10 cellular contexts compared by ENCODE assay signal in the genomic region with DNA sequence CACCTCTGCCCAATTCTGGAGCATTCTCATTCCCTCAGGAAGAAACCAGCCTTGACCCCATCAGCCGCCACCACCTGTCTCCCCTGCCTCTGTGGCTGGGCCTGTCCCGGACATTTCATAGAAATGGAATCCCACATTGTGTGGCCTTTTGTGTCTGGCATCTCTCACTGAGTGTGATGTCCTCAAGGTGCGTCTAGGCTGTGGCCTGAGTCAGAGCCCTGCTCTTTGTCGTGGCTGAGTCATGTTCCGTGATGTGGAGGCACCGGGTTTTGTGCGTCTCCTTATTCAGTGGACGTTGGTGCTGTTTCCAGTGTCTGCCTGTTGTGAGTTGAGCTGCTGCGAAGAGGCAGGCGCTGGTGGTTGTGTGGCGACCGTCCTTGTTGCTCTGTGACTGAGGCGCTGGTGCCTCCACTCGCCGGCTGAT. TPM values are rescaled to one million over a fixed set of nuclear protein-coding genes. Genes with fewer than 3 reads are reported as not detected.
DNase-seq lines count a peak whose midpoint lies in the region; ATAC-seq and TF ChIP-seq lines count a peak whose summit lies in the region.
"Had no signal": no experiment of that assay in that cellular context is flagged by ENCODE, and none has a peak within 500 bp of the region (broad histone marks: within the 10 kb centered on the region; RNA-seq: fewer than 3 reads in every experiment).

No MANE protein-coding gene starts in this region.

- no peaks in the 10 kb centered on the region for H3K9me2 ChIP-seq in HCT116 (ENCODE audit: insufficient read depth)
- no peaks in the 10 kb centered on the region for H3K9me2 ChIP-seq in OCI-LY7 (ENCODE audit: insufficient read depth, low read length)

- H3K79me1 ChIP-seq in mesenchymal stem cell (replicated peaks; ENCODE audit: low read length, poor library complexity, severe bottlenecking): peaks cover 5% of the 10 kb centered on the region

- H2AFZ ChIP-seq in HCT116 (ENCODE audit: low read depth, low read length, poor library complexity, severe bottlenecking): no peak overlapping the region
- H2AFZ ChIP-seq in mesenchymal stem cell (ENCODE audit: low read depth, low read length): no peak overlapping the region
- H2AFZ ChIP-seq in OCI-LY7 (ENCODE audit: low read length): no peak overlapping the region

- peaks cover 3% of the 10 kb centered on the region for H3K36me3 Mint-ChIP-seq in activated naive CD8-positive, alpha-beta T cell

- H2AK5ac ChIP-seq in mesenchymal stem cell (ENCODE audit: low read length, severe bottlenecking): no peak overlapping the region

- no peaks in the 10 kb centered on the region; the same call in 1 of the 2 replicates for H3K9me3 ChIP-seq in AG04450 (ENCODE audit: control insufficient read depth, insufficient read depth, low read length)
- H3K9me3 ChIP-seq in HCT116 (ENCODE audit: control insufficient read depth in 1 of 2, insufficient read depth in 1 of 2, low read depth in 1 of 2, low read length in 2 of 2): no peaks in the 10 kb centered on the region
- no peaks in the 10 kb centered on the region for H3K9me3 ChIP-seq in mesenchymal stem cell (ENCODE audit: control insufficient read depth, low read length)
- H3K9me3 ChIP-seq in OCI-LY7 (ENCODE audit: low read length): no peaks in the 10 kb centered on the region

- peaks cover 21 to 40% of the 10 kb centered on the region in 2 experiments for H3K4me1 ChIP-seq in HCT116 (ENCODE audit: control insufficient read depth in 1 of 2, insufficient read depth in 2 of 2, low read length in 2 of 2)
- H3K4me1 ChIP-seq in mesenchymal stem cell (ENCODE audit: control insufficient read depth, insufficient read depth, low read depth, low read length): peaks cover 58% of the 10 kb centered on the region
- peaks cover 18% of the 10 kb centered on the region for H3K4me1 ChIP-seq in OCI-LY7 (ENCODE audit: insufficient read depth, low read length, poor library complexity, severe bottlenecking)

- H2BK15ac ChIP-seq in mesenchymal stem cell (ENCODE audit: low read depth, poor library complexity, severe bottlenecking): no peak overlapping the region

- intact Hi-C loops in HCT116 (cut with micrococcal nuclease): no loop called here
- intact Hi-C loops in OCI-LY7 (cut with micrococcal nuclease; ENCODE audit: unreplicated experiment): loop anchor here (5.0 kb wide), 1 partner anchor 63 kb away; the partner anchor contains the start of gene HMG20B

- H3K9ac ChIP-seq in HCT116 (ENCODE audit: low read length): no peak overlapping the region
- H3K9ac ChIP-seq in mesenchymal stem cell (ENCODE audit: low read length): no peak overlapping the region

- ATAC-seq in HCT116: no peak
- ATAC-seq in HG03039 (IDR thresholded peaks at IDR 0.05; ENCODE audit: unreplicated experiment): no peak

- TF ChIP-seq POLR2A in HCT116 (IDR thresholded peaks at IDR 0.05; ENCODE audit: borderline replicate concordance, extremely low read depth, insufficient read depth, insufficient read length): no peak

- POLR2A ChIA-PET in AG04450 (lab: Yijun Ruan, JAX) (interaction anchor here (0.6 kb wide), 1 partner anchor 152 kb away, joined by 3 read pairs; no protein-coding TSS in a partner anchor), HCT116 (lab: Charles Lee) (no interaction called here), OCI-LY7 (lab: Charles Lee) (no interaction called here)

- TF ChIP-seq CTCF in AG04450 (IDR thresholded peaks at IDR 0.05; ENCODE audit: low read depth, low read length) (no peak), HCT116 (IDR thresholded peaks at IDR 0.05 in 2 of 3, conservative IDR thresholded peaks at IDR 0.05 in 1 of 3; ENCODE audit: borderline replicate concordance in 1 of 3, insufficient read depth in 1 of 3, low read depth in 2 of 3, low read length in 2 of 3) (no peak), OCI-LY7 (conservative IDR thresholded peaks at IDR 0.05; ENCODE audit: low read length) (no peak)

- peak overlapping the region; percentile 24 for H3K27ac Mint-ChIP-seq in activated naive CD8-positive, alpha-beta T cell

- H3K27me3 Mint-ChIP-seq in activated naive CD8-positive, alpha-beta T cell: no peaks in the 10 kb centered on the region

- H3K23ac ChIP-seq in mesenchymal stem cell (ENCODE audit: low read length in 2 of 2): no peak overlapping the region

- no peaks in the 10 kb centered on the region for H3K9me3 Mint-ChIP-seq in activated naive CD8-positive, alpha-beta T cell (ENCODE audit: low read depth)

- BruUV-seq in HCT116 (replicated peaks; lab: Mats Ljungman, UMichigan) (no TSS peak), OCI-LY7 (replicated peaks; lab: Mats Ljungman, UMichigan) (no TSS peak)

- H2BK120ac ChIP-seq in mesenchymal stem cell (ENCODE audit: low read depth, low read length): no peak overlapping the region

- H3K4ac ChIP-seq in mesenchymal stem cell (ENCODE audit: low read depth in 1 of 2, low read length in 2 of 2): no peak overlapping the region

- no peak overlapping the region for H4K91ac ChIP-seq in mesenchymal stem cell (ENCODE audit: low read length)

- H3K79me2 ChIP-seq in HCT116 (ENCODE audit: insufficient read depth, low read length): peaks cover 83% of the 10 kb centered on the region
- H3K79me2 ChIP-seq in OCI-LY7 (ENCODE audit: insufficient read depth, low read depth, low read length): peaks cover 31% of the 10 kb centered on the region

- H4K8ac ChIP-seq in mesenchymal stem cell (ENCODE audit: low read length): no peak overlapping the region

- H3K4me2 ChIP-seq in HCT116 (ENCODE audit: low read length) (peak overlapping the region; percentile 25; the same call in 1 of the 2 replicates), mesenchymal stem cell (ENCODE audit: low read length, poor library complexity, severe bottlenecking) (no peak overlapping the region), OCI-LY7 (ENCODE audit: low read length) (no peak overlapping the region)

- CTCF ChIA-PET in AG04450 (lab: Charles Lee): no interaction called here
- CTCF ChIA-PET in HCT116 (lab: Charles Lee): no interaction called here
- CTCF ChIA-PET in OCI-LY7 (lab: Charles Lee; ENCODE audit: unreplicated experiment): no interaction called here

- H3K27ac ChIP-seq in AG04450 (ENCODE audit: low read depth, low read length) (peak overlapping the region; percentile 21), HCT116 (ENCODE audit: low read depth, low read length) (no peak overlapping the region), mesenchymal stem cell (ENCODE audit: low read length, poor library complexity, severe bottlenecking) (no peak overlapping the region), OCI-LY7 (ENCODE audit: low read depth, low read length, poor library complexity, severe bottlenecking) (no peak overlapping the region)

- H3K36me3 ChIP-seq in HCT116 (ENCODE audit: control insufficient read depth in 1 of 2, insufficient read depth in 2 of 2, low read length in 2 of 2) (peaks cover 2 to 12% of the 10 kb centered on the region in 2 experiments; a peak in 2 of 4 replicates), mesenchymal stem cell (ENCODE audit: control insufficient read depth in 1 of 2, insufficient read depth in 2 of 2, low read depth in 1 of 2, low read length in 2 of 2) (peaks cover 19 to 57% of the 10 kb centered on the region in 2 experiments), OCI-LY7 (ENCODE audit: insufficient read depth, low read length) (peaks cover 33% of the 10 kb centered on the region; the same call in 1 of the 2 replicates)

- H3K27me3 ChIP-seq in AG04450 (ENCODE audit: control insufficient read depth, insufficient read depth, low read length): no peaks in the 10 kb centered on the region
- no peaks in the 10 kb centered on the region for H3K27me3 ChIP-seq in HCT116 (ENCODE audit: insufficient read depth, low read length)
- H3K27me3 ChIP-seq in mesenchymal stem cell (ENCODE audit: control insufficient read depth in 1 of 2, insufficient read depth in 1 of 2, low read length in 2 of 2): no peaks in the 10 kb centered on the region

- H4K20me1 ChIP-seq in HCT116 (ENCODE audit: insufficient read depth) (no peaks in the 10 kb centered on the region), OCI-LY7 (ENCODE audit: insufficient read depth, low read length) (peaks cover 3% of the 10 kb centered on the region; the same call in 1 of the 2 replicates)

- H2BK5ac ChIP-seq in mesenchymal stem cell (ENCODE audit: low read depth, low read length, poor library complexity, severe bottlenecking): no peak overlapping the region

- H3K4me1 Mint-ChIP-seq in activated naive CD8-positive, alpha-beta T cell (ENCODE audit: low read depth): peaks cover 45% of the 10 kb centered on the region

- no peak for DNase-seq in AG04450 (ENCODE audit: low read depth, low spot score)
- DNase-seq in HCT116 (ENCODE audit: low read depth, low spot score): no peak
- peak; percentile 80 for DNase-seq in mesenchymal stem cell
- no peak for DNase-seq in OCI-LY7 (ENCODE audit: low spot score)
- DNase-seq in SIG-M5 (lab: John Stamatoyannopoulos, UW): no peak
- DNase-seq in inferior parietal cortex (ENCODE audit: extremely low spot score): no peak
- DNase-seq: NCI-H510A had no signal

- no peak overlapping the region for H3K14ac ChIP-seq in mesenchymal stem cell (ENCODE audit: low read length in 2 of 2)

- H3K18ac ChIP-seq in mesenchymal stem cell (ENCODE audit: low read depth in 1 of 2, low read length in 2 of 2): no peak overlapping the region

- RAD21 ChIA-PET in HCT116 (lab: Charles Lee; ENCODE audit: low non-redundant PET in 1 of 2, low total read pairs in 2 of 2, uncharacterized antibody in 2 of 2, unreplicated experiment in 2 of 2): no interaction called here

- no peak for TF ChIP-seq RAD21 in HCT116 (IDR thresholded peaks at IDR 0.05; ENCODE audit: low read depth)

- no peak overlapping the region for H3K4me3 ChIP-seq in AG04450 (ENCODE audit: low read depth, low read length)
- no peak overlapping the region for H3K4me3 ChIP-seq in HCT116 (replicated peaks in 1 of 2; ENCODE audit: low read depth in 1 of 2, low read length in 2 of 2)
- no peak overlapping the region for H3K4me3 ChIP-seq in mesenchymal stem cell (ENCODE audit: insufficient read depth in 1 of 2, low read depth in 1 of 2, low read length in 2 of 2)
- H3K4me3 ChIP-seq in OCI-LY7 (ENCODE audit: low read depth, low read length, poor library complexity, severe bottlenecking): no peak overlapping the region

- WGBS in mesenchymal stem cell: 63% methylated on average over 15 of the region's 15 CpGs

- H2BK12ac ChIP-seq in mesenchymal stem cell (ENCODE audit: low read length in 2 of 2): no peak overlapping the region

- H3K4me3 Mint-ChIP-seq in activated naive CD8-positive, alpha-beta T cell: peak overlapping the region; percentile 43

RNA-seq across cellular contexts. Expression of gene FZR1, which starts 3.5 kb away (rescaled TPM):
- polyA plus RNA-seq in AG04450 (2011; rRNA removed): 21.2 and 31.3 TPM in 2 replicates
- 16.5 and 28.0 TPM in 2 replicates for polyA minus RNA-seq in AG04450 (2011; rRNA and poly(A)+ RNA removed)
- 60.3 TPM for total RNA-seq in HCT116 (2021; ENCODE audit: unreplicated experiment)
- polyA plus RNA-seq in HCT116 (2012): 64.5 and 76.2 TPM in 2 replicates
- 30.7 TPM for polyA plus RNA-seq in mesenchymal stem cell (2013, experiment 1 of 2)
- polyA plus RNA-seq in mesenchymal stem cell (2013, experiment 2 of 2): 28.8 TPM
- 39.8 and 61.2 TPM in 2 replicates for total RNA-seq in OCI-LY7 (2014; rRNA removed; shearing (Covaris generic))
- 65.3 and 67.9 TPM in 2 replicates for total RNA-seq in OCI-LY7 (2022)

RNA-seq across cellular contexts. Expression of gene DOHH, which starts 9.1 kb away (rescaled TPM):
- 3.4 and 4.2 TPM in 2 replicates for polyA plus RNA-seq in AG04450 (2011; rRNA removed)
- polyA minus RNA-seq in AG04450 (2011; rRNA and poly(A)+ RNA removed): 1.2 and 1.4 TPM in 2 replicates
- 20.9 TPM for total RNA-seq in HCT116 (2021; ENCODE audit: unreplicated experiment)
- 15.9 and 20.8 TPM in 2 replicates for polyA plus RNA-seq in HCT116 (2012)
- polyA plus RNA-seq in mesenchymal stem cell (2013, experiment 1 of 2): 4.2 TPM
- 3.8 TPM for polyA plus RNA-seq in mesenchymal stem cell (2013, experiment 2 of 2)
- 12.3 and 13.1 TPM in 2 replicates for total RNA-seq in OCI-LY7 (2014; rRNA removed; shearing (Covaris generic))
- total RNA-seq in OCI-LY7 (2022): 9.8 and 11.3 TPM in 2 replicates

RNA-seq across cellular contexts. Expression of gene SMIM44, which starts 26.3 kb away (rescaled TPM):
- polyA plus RNA-seq in AG04450 (2011; rRNA removed): not detected in 2 replicates
- polyA minus RNA-seq in AG04450 (2011; rRNA and poly(A)+ RNA removed): not detected in 2 replicates
- total RNA-seq in HCT116 (2021; ENCODE audit: unreplicated experiment) (not detected), OCI-LY7 (2022) (not detected in 2 replicates)
- polyA plus RNA-seq in HCT116 (2012): not detected in 2 replicates
- polyA plus RNA-seq in mesenchymal stem cell (2013, experiment 1 of 2): not detected
- polyA plus RNA-seq in mesenchymal stem cell (2013, experiment 2 of 2): not detected
- total RNA-seq in OCI-LY7 (2014; rRNA removed; shearing (Covaris generic)): not detected in 2 replicates
- total RNA-seq: omental fat pad had no signal

RNA-seq across cellular contexts. Expression of gene SMIM24, which starts 29.3 kb away (rescaled TPM):
- 0.19 TPM in 1 of 2 replicates, not detected in the other for polyA plus RNA-seq in AG04450 (2011; rRNA removed)
- polyA minus RNA-seq in AG04450 (2011; rRNA and poly(A)+ RNA removed): not detected in 2 replicates
- not detected for total RNA-seq in HCT116 (2021; ENCODE audit: unreplicated experiment)
- 0.10 and 0.12 TPM in 2 replicates for polyA plus RNA-seq in HCT116 (2012)
- polyA plus RNA-seq in mesenchymal stem cell (2013, experiment 1 of 2): 0.18 TPM
- polyA plus RNA-seq in mesenchymal stem cell (2013, experiment 2 of 2): not detected
- 9.9 and 14.4 TPM in 2 replicates for total RNA-seq in OCI-LY7 (2014; rRNA removed; shearing (Covaris generic))
- total RNA-seq in OCI-LY7 (2022): 6.8 and 11.3 TPM in 2 replicates
- total RNA-seq: omental fat pad had no signal

RNA-seq across cellular contexts. Expression of gene TEKTIP1, which starts 29.4 kb away (rescaled TPM):
- polyA plus RNA-seq in AG04450 (2011; rRNA removed): not detected in 2 replicates
- not detected in 2 replicates for polyA minus RNA-seq in AG04450 (2011; rRNA and poly(A)+ RNA removed)
- total RNA-seq in HCT116 (2021; ENCODE audit: unreplicated experiment) (1.2 TPM), OCI-LY7 (2022) (7.0 and 9.7 TPM in 2 replicates)
- polyA plus RNA-seq in HCT116 (2012): 1.1 and 1.9 TPM in 2 replicates
- polyA plus RNA-seq in mesenchymal stem cell (2013, experiment 1 of 2): not detected
- not detected for polyA plus RNA-seq in mesenchymal stem cell (2013, experiment 2 of 2)
- total RNA-seq in OCI-LY7 (2014; rRNA removed; shearing (Covaris generic)): 0.44 and 1.1 TPM in 2 replicates
